ENCODE assay signal across 14 cellular contexts in the genomic region with DNA sequence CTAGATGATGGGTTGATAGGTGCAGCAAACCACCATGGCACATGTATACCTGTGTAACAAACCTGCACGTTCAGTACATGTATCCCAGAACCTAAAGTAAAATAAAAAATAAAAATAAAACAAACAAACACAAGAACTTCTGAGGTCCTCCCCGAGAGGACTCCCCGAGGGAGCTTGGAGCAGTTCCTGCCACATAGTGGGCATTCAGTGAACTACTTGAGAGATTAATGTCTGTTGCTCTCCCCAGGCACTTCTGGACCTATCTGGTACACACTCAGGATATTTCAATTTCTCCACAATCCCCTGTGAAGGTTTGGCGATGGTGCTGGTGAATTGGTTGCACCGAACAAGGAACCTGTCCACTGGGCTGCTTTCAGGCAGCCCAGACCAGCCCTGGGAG.
"Had no signal": no experiment of that assay in that cellular context is flagged by ENCODE, and none has a peak within 500 bp of the region (broad histone marks: within the 10 kb centered on the region; RNA-seq: fewer than 3 reads in every experiment).

No MANE protein-coding gene starts in this region.

- H3K27ac Mint-ChIP-seq: dendritic cell treated with granulocyte-macrophage colony-stimulating factor and Interleukin-4, amounts not matched to agents 40 ng/mL and 50 ng/mL, for 4 days; WTC11 had no signal

- H3K27me3 Mint-ChIP-seq: dendritic cell treated with granulocyte-macrophage colony-stimulating factor and Interleukin-4, amounts not matched to agents 40 ng/mL and 50 ng/mL, for 4 days; effector memory CD8-positive, alpha-beta T cell; naive thymus-derived CD4-positive, alpha-beta T cell had no signal

- ATAC-seq: effector memory CD8-positive, alpha-beta T cell; esophagus mucosa; naive thymus-derived CD4-positive, alpha-beta T cell; WTC11 had no signal

- H3K4me3 ChIP-seq: adrenal gland, heart left ventricle, tibial artery had no signal

- H3K36me3 Mint-ChIP-seq: WTC11 had no signal

- H3K27me3 ChIP-seq: adrenal gland, heart left ventricle, tibial artery had no signal

- H3K4me3 Mint-ChIP-seq: dendritic cell treated with granulocyte-macrophage colony-stimulating factor and Interleukin-4, amounts not matched to agents 40 ng/mL and 50 ng/mL, for 4 days; effector memory CD8-positive, alpha-beta T cell; naive thymus-derived CD4-positive, alpha-beta T cell; WTC11 had no signal

- H3K9me3 ChIP-seq: adrenal gland, heart left ventricle, tibial artery had no signal

- H3K9me3 Mint-ChIP-seq: dendritic cell treated with granulocyte-macrophage colony-stimulating factor and Interleukin-4, amounts not matched to agents 40 ng/mL and 50 ng/mL, for 4 days had no signal

- H3K27ac ChIP-seq: adrenal gland, heart left ventricle, tibial artery had no signal

- DNase-seq: activated CD4-positive, alpha-beta T cell treated with anti-CD3 and anti-CD28 coated beads, Interleukin-2, amount 50 U/mL, for 1 hour; activated naive CD4-positive, alpha-beta T cell treated with anti-CD3 and anti-CD28 coated beads, Interleukin-2, amount 50 U/mL, for 16 hours; adrenal gland; caudate nucleus; effector memory CD8-positive, alpha-beta T cell; heart left ventricle; mammary epithelial cell; naive thymus-derived CD4-positive, alpha-beta T cell; posterior cingulate gyrus; stimulated activated CD4-positive, alpha-beta T cell treated with anti-CD3 and anti-CD28 coated beads, Interleukin-15, amount 100 ng/mL, for 24 hours; tibial artery had no signal
